7 cellular contexts compared by ENCODE assay signal in genomic region chr22:41425704-41426365, GRCh38. TPM values are rescaled to one million over a fixed set of nuclear protein-coding genes. Genes with fewer than 3 reads are reported as not detected.
DNase-seq lines count a peak whose midpoint lies in the region; ATAC-seq and TF ChIP-seq lines count a peak whose summit lies in the region.
"Had no signal": no experiment of that assay in that cellular context is flagged by ENCODE, and none has a peak within 500 bp of the region (broad histone marks: within the 10 kb centered on the region; RNA-seq: fewer than 3 reads in every experiment).

No MANE protein-coding gene starts in this region.

- H3K4me1 Mint-ChIP-seq in activated naive CD8-positive, alpha-beta T cell (ENCODE audit: low read depth), result peaks cover 14% of the 10 kb centered on the region
- H3K4me1 Mint-ChIP-seq in CD14-positive monocyte, result no peaks in the 10 kb centered on the region

- no peaks in the 10 kb centered on the region for H4K20me1 ChIP-seq in mammary epithelial cell (ENCODE audit: insufficient read depth, low read length)

- H3K27ac ChIP-seq in mammary epithelial cell (ENCODE audit: insufficient read depth, low read depth, low read length), result no peak overlapping the region
- H3K27ac ChIP-seq in breast epithelium, result no peak overlapping the region

- CTCF ChIA-PET in mammary epithelial cell (lab: Charles Lee; ENCODE audit: low non-redundant PET), result no interaction called here

- H3K9ac ChIP-seq in mammary epithelial cell (ENCODE audit: insufficient read depth, low read length), result no peak overlapping the region

- H3K9me3 ChIP-seq in mammary epithelial cell (replicated peaks; ENCODE audit: insufficient read depth, low read length), result no peaks in the 10 kb centered on the region
- no peaks in the 10 kb centered on the region for H3K9me3 ChIP-seq in breast epithelium

- peak; percentile 72 for ATAC-seq in stimulated activated naive CD8-positive, alpha-beta T cell treated with anti-CD3 and anti-CD28 coated beads, Interleukin-15, Interleukin-2, amounts not matched to agents 100 U/mL and 50 U/mL, for 24 hours

- H3K4me1 ChIP-seq in mammary epithelial cell (ENCODE audit: insufficient read depth, low read length) (no peaks in the 10 kb centered on the region), breast epithelium (no peaks in the 10 kb centered on the region)

- H3K27ac Mint-ChIP-seq in activated naive CD8-positive, alpha-beta T cell, result peak overlapping the region; percentile 74
- H3K27ac Mint-ChIP-seq in CD14-positive monocyte, result peak overlapping the region in 3 of 7 donors; percentile 2 to 73 (median 11)

- peaks cover 6% of the 10 kb centered on the region for H3K36me3 Mint-ChIP-seq in activated naive CD8-positive, alpha-beta T cell
- H3K36me3 Mint-ChIP-seq in CD14-positive monocyte, result peaks cover 23 to 67% of the 10 kb centered on the region in 2 donors

- no TSS peak for BruUV-seq in mammary epithelial cell (replicated peaks; lab: Mats Ljungman, UMichigan)

- DNase-seq in mammary epithelial cell, result peak; percentile 28
- no peak for DNase-seq in breast epithelium (ENCODE audit: low spot score in 2 of 2)
- DNase-seq in stimulated activated naive CD8-positive, alpha-beta T cell treated with anti-CD3 and anti-CD28 coated beads, Interleukin-15, Interleukin-2, amounts not matched to agents 100 U/mL and 50 U/mL, for 24 hours, result peak; percentile 30
- DNase-seq in CD14-positive monocyte (ENCODE audit: low spot score), result no peak
- DNase-seq in NCI-H82 (lab: John Stamatoyannopoulos, UW), result no peak
- DNase-seq: IMR-90 had no signal

- H3K36me3 ChIP-seq in mammary epithelial cell (ENCODE audit: insufficient read depth, low read length) (no peaks in the 10 kb centered on the region), breast epithelium (no peaks in the 10 kb centered on the region)

- TF ChIP-seq CTCF in mammary epithelial cell (conservative IDR thresholded peaks at IDR 0.05 in 1 of 2, IDR thresholded peaks at IDR 0.05 in 1 of 2; ENCODE audit: extremely low read depth in 1 of 2, insufficient read depth in 1 of 2, low read depth in 1 of 2, low read length in 2 of 2), result no peak
- no peak for TF ChIP-seq CTCF in breast epithelium (IDR thresholded peaks at IDR 0.05)
- TF ChIP-seq CTCF in CD14-positive monocyte (IDR thresholded peaks at IDR 0.05), result no peak

- H3K4me3 ChIP-seq in mammary epithelial cell (replicated peaks in 1 of 3; ENCODE audit: insufficient read depth in 1 of 3, low read depth in 2 of 3, low read length in 3 of 3), result no peak overlapping the region
- H3K4me3 ChIP-seq in breast epithelium, result no peak overlapping the region

- in situ Hi-C loops in mammary epithelial cell (cut with MboI; ENCODE audit: low sequenced_read_pairs in 2 of 2), result no loop called here

- H3K27me3 ChIP-seq in mammary epithelial cell (ENCODE audit: insufficient read depth, low read length) (no peaks in the 10 kb centered on the region), breast epithelium (no peaks in the 10 kb centered on the region)

- WGBS in mammary epithelial cell (ENCODE audit: low coverage, missing lambda C conversion rate), result 76% methylated on average over 8 of the region's 8 CpGs

- no peak overlapping the region for H3K4me2 ChIP-seq in mammary epithelial cell (ENCODE audit: insufficient read depth, low read depth, low read length)

- H3K27me3 Mint-ChIP-seq in activated naive CD8-positive, alpha-beta T cell, result no peaks in the 10 kb centered on the region
- H3K27me3 Mint-ChIP-seq in CD14-positive monocyte (ENCODE audit: low read depth in 3 of 3), result no peaks in the 10 kb centered on the region

- dilution Hi-C loops in mammary epithelial cell (cut with HindIII; ENCODE audit: low sequenced_read_pairs), result no loop called here

- TF ChIP-seq POLR2A in breast epithelium (IDR thresholded peaks at IDR 0.05), result no peak

- H3K79me2 ChIP-seq in mammary epithelial cell (ENCODE audit: insufficient read depth, low read length), result no peaks in the 10 kb centered on the region

- peak overlapping the region; percentile 50 for H3K4me3 Mint-ChIP-seq in activated naive CD8-positive, alpha-beta T cell
- no peak overlapping the region for H3K4me3 Mint-ChIP-seq in CD14-positive monocyte

- intact Hi-C loops in mammary epithelial cell (cut with micrococcal nuclease), result no loop called here
- intact Hi-C loops in breast epithelium (cut with DNase I; ENCODE audit: low total_unique reads), result no loop called here
- intact Hi-C loops in CD14-positive monocyte (cut with micrococcal nuclease), result no loop called here

- H3K9me3 Mint-ChIP-seq in activated naive CD8-positive, alpha-beta T cell (ENCODE audit: low read depth), result no peaks in the 10 kb centered on the region
- peaks cover 0 to 3% (median 0%) of the 10 kb centered on the region in 7 donors for H3K9me3 Mint-ChIP-seq in CD14-positive monocyte

- H2AFZ ChIP-seq in mammary epithelial cell (ENCODE audit: low read depth, low read length), result no peak overlapping the region

RNA-seq across cellular contexts. Expression of gene TOB2, which starts 20.8 kb away (rescaled TPM):
- total RNA-seq in mammary epithelial cell, result 10 to 100 TPM; 28.3 to 30.3 TPM
- polyA plus RNA-seq in mammary epithelial cell, result 15.1 TPM
- 43.0 TPM for polyA minus RNA-seq in mammary epithelial cell
- 10 to 100 TPM; 28.8 to 61.9 (median 45.8) TPM for total RNA-seq in breast epithelium
- polyA plus RNA-seq in CD14-positive monocyte, result 10 to 100 TPM in 1 of 2 donors, 1 to 10 TPM in 1; 7.0 to 11.5 TPM

RNA-seq across cellular contexts. Expression of gene PHF5A, which starts 42.7 kb away (rescaled TPM):
- total RNA-seq in mammary epithelial cell (10 to 100 TPM; 32.2 to 54.3 TPM), breast epithelium (10 to 100 TPM; 42.0 to 46.0 (median 43.8) TPM)
- polyA plus RNA-seq in mammary epithelial cell (73.3 TPM), CD14-positive monocyte (10 to 100 TPM; 22.0 to 26.3 TPM)
- 22.1 TPM for polyA minus RNA-seq in mammary epithelial cell

RNA-seq across cellular contexts. Expression of gene ACO2, which starts 43.1 kb away (rescaled TPM):
- total RNA-seq in mammary epithelial cell (10 to 100 TPM; 79.2 to 96.0 TPM), breast epithelium (10 to 100 TPM; 58.1 to 92.2 (median 65.2) TPM)
- polyA plus RNA-seq in mammary epithelial cell (61.5 TPM), CD14-positive monocyte (10 to 100 TPM; 64.2 to 75.8 TPM)
- 85.0 TPM for polyA minus RNA-seq in mammary epithelial cell

RNA-seq across cellular contexts. Expression of gene TEF, which starts 44.1 kb away (rescaled TPM):
- total RNA-seq in mammary epithelial cell (1 to 10 TPM; 5.2 TPM), breast epithelium (10 to 100 TPM in 2 of 3 donors, 1 to 10 TPM in 1; 8.8 to 26.6 (median 15.7) TPM)
- polyA plus RNA-seq in mammary epithelial cell (7.4 TPM), CD14-positive monocyte (1 to 10 TPM in 1 of 2 donors, under 1 TPM in 1; 0.71 to 1.1 TPM)
- polyA minus RNA-seq in mammary epithelial cell, result 62.8 TPM

Comparison
In these comparisons a context has a peak if more than half of its experiments do, and no peak if none do; other contexts are left out.
1. DNase-seq: peak in mammary epithelial cell (single experiment) and stimulated activated naive CD8-positive, alpha-beta T cell treated with anti-CD3 and anti-CD28 coated beads, Interleukin-15, Interleukin-2, amounts not matched to agents 100 U/mL and 50 U/mL, for 24 hours (single experiment); none in breast epithelium (0 of 2), CD14-positive monocyte (single experiment) and NCI-H82 (single experiment).